In the genomic region with DNA sequence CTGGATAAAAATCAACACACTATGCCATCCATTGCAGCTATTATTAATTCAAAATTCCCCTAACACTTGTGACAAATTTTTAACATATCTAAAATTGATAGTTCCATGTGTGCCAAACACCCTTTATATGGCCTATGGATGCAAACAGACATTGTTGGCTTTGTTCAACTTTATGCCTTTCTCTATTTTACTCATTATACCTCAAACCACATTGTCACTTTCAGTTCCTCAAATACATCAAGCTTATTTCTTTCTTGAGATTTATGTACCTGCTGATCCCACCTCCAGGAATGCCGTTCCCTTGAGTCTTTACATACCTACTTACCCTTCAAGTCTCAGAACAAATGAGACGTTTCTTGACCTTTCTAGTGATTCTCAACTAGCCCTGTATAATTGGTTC, we compare ENCODE assay signal across 14 cellular contexts.
DNase-seq lines count a peak whose midpoint lies in the region; ATAC-seq, FAIRE-seq and TF ChIP-seq lines count a peak whose summit lies in the region.
"Had no signal": no experiment of that assay in that cellular context is flagged by ENCODE, and none has a peak within 500 bp of the region (broad histone marks: within the 10 kb centered on the region; RNA-seq: fewer than 3 reads in every experiment).

No MANE protein-coding gene starts in this region.

- H3K27me3 ChIP-seq in thyroid gland (no peaks in the 10 kb centered on the region), body of pancreas (no peaks in the 10 kb centered on the region)

- peak; percentile 94 for ATAC-seq in GM18520 (IDR thresholded peaks at IDR 0.05; ENCODE audit: unreplicated experiment)
- peak; percentile 98 for ATAC-seq in GM21390 (IDR thresholded peaks at IDR 0.05; ENCODE audit: unreplicated experiment)
- ATAC-seq in HG02973 (IDR thresholded peaks at IDR 0.05; ENCODE audit: unreplicated experiment): peak; percentile 99
- ATAC-seq in HG03575 (IDR thresholded peaks at IDR 0.05; ENCODE audit: extremely low read depth, insufficient number of reproducible peaks, low FRiP score, unreplicated experiment): peak; percentile 98
- ATAC-seq in body of pancreas: no peak
- ATAC-seq: left ventricle myocardium superior had no signal

- H3K4me3 ChIP-seq in thyroid gland (replicated peaks in 1 of 3) (no peak overlapping the region), body of pancreas (no peak overlapping the region)

- TF ChIP-seq CTCF in thyroid gland (IDR thresholded peaks at IDR 0.05) (no peak), body of pancreas (IDR thresholded peaks at IDR 0.05) (no peak)

- H3K36me3 ChIP-seq in thyroid gland (no peaks in the 10 kb centered on the region), body of pancreas (replicated peaks in 1 of 2; ENCODE audit: insufficient read depth in 1 of 2, low read depth in 2 of 2) (no peaks in the 10 kb centered on the region)

- intact Hi-C loops in thyroid gland (cut with DNase I): no loop called here
- intact Hi-C loops in body of pancreas (cut with DNase I): no loop called here

- no peak for TF ChIP-seq POLR2A in thyroid gland (IDR thresholded peaks at IDR 0.05)
- no peak for TF ChIP-seq POLR2A in body of pancreas (IDR thresholded peaks at IDR 0.05)
- TF ChIP-seq POLR2A in H54 (IDR thresholded peaks at IDR 0.05; ENCODE audit: low read depth, low read length): no peak

- H3K9me3 ChIP-seq in thyroid gland (no peaks in the 10 kb centered on the region), body of pancreas (no peaks in the 10 kb centered on the region)

- 85 to 87% methylated on average over 2 of the region's 2 CpGs for WGBS in thyroid gland, 2 donors
- WGBS in body of pancreas, 2 donors: 67 to 72% methylated on average over 2 of the region's 2 CpGs

- H3K4me1 ChIP-seq in thyroid gland: no peaks in the 10 kb centered on the region
- no peaks in the 10 kb centered on the region for H3K4me1 ChIP-seq in body of pancreas

- no peak overlapping the region for H3K27ac ChIP-seq in thyroid gland
- H3K27ac ChIP-seq in body of pancreas: no peak overlapping the region
- H3K27ac ChIP-seq: C4-2B had no signal

- DNase-seq in thyroid gland (no peak), body of pancreas (no peak), NCI-H524 treated with DMSO at 0.1 percent for 48 hours (lab: John Stamatoyannopoulos, UW) (no peak), H54 (ENCODE audit: insufficient read length, low spot score) (no peak)
- DNase-seq: left ventricle myocardium superior; NCI-H1417; occipital lobe; stimulated activated CD4-positive, alpha-beta T cell treated with anti-CD3 and anti-CD28 coated beads, Interleukin-15, amount 100 ng/mL, for 24 hours; T-helper 9 cell had no signal

- no peak for FAIRE-seq in H54 (lab: Jason Lieb, UNC)
